29 cellular contexts compared by ENCODE assay signal in genomic region chr3:169602482-169602881, GRCh38.
"Had no signal": no experiment of that assay in that cellular context is flagged by ENCODE, and none has a peak within 500 bp of the region (broad histone marks: within the 10 kb centered on the region; RNA-seq: fewer than 3 reads in every experiment).

No MANE protein-coding gene starts in this region.

- DNase-seq: activated CD4-positive, alpha-beta memory T cell treated with anti-CD3 and anti-CD28 coated beads for 36 hours; activated CD4-positive, alpha-beta T cell treated with anti-CD3 and anti-CD28 coated beads, Interleukin-2, amount 10 ng/mL, durations not matched to agents 7 days and 5 days; activated CD8-positive, alpha-beta memory T cell treated with anti-CD3 and anti-CD28 coated beads for 24 hours; activated effector memory CD4-positive, alpha-beta T cell treated with anti-CD3 and anti-CD28 coated beads, Interleukin-2, amount 50 U/mL, for 16 hours; activated naive CD4-positive, alpha-beta T cell treated with Interleukin-2 at 50 U/mL for 16 hours; activated naive CD8-positive, alpha-beta T cell treated with anti-CD3 and anti-CD28 coated beads, Interleukin-2, amount 50 U/mL, for 24 hours; activated T-cell treated with anti-CD3 and anti-CD28 coated beads, Interleukin-2, amount 50 U/mL, for 4 hours; amniotic stem cell; body of pancreas; central memory CD4-positive, alpha-beta T cell; MG63; MV-4-11; NCI-H1092 treated with DMSO at 0.1 percent for 48 hours; NCI-H1417 treated with DMSO at 0.1 percent for 48 hours; NCI-H1694; NCI-H2029; NCI-H2107; NCI-H345; NCI-H510A; NCI-H526 treated with DMSO at 0.1 percent for 48 hours; NCI-H82; NK-92 treated with Interleukin-12 subunit alpha and Interleukin-12 subunit beta, amount 100 ng/mL, for 24 hours; PC-9; SIG-M5; T-helper 17 cell; T-helper 9 cell had no signal

- H3K27me3 Mint-ChIP-seq: activated naive CD8-positive, alpha-beta T cell treated with anti-CD3 and anti-CD28 coated beads, Interleukin-2, amount 50 U/mL, for 24 hours had no signal

- H3K4me1 Mint-ChIP-seq: activated CD4-positive, alpha-beta T cell treated with anti-CD3 and anti-CD28 coated beads, Interleukin-2, amount 10 ng/mL, durations not matched to agents 7 days and 5 days; activated naive CD8-positive, alpha-beta T cell treated with anti-CD3 and anti-CD28 coated beads, Interleukin-2, amount 50 U/mL, for 24 hours; T-helper 17 cell had no signal

- H3K9me3 ChIP-seq: ascending aorta, body of pancreas, MG63 had no signal

- H3K36me3 ChIP-seq: ascending aorta, MG63 had no signal

- H3K4me3 Mint-ChIP-seq: activated CD4-positive, alpha-beta memory T cell treated with anti-CD3 and anti-CD28 coated beads for 36 hours; activated CD4-positive, alpha-beta T cell treated with anti-CD3 and anti-CD28 coated beads, Interleukin-2, amount 10 ng/mL, durations not matched to agents 7 days and 5 days; activated naive CD8-positive, alpha-beta T cell treated with anti-CD3 and anti-CD28 coated beads, Interleukin-2, amount 50 U/mL, for 24 hours; activated T-cell treated with anti-CD3 and anti-CD28 coated beads, Interleukin-2, amount 50 U/mL, for 4 hours; T-helper 17 cell; WTC11 had no signal

- H3K4me3 ChIP-seq: ascending aorta, body of pancreas, MG63, PC-9 had no signal

- ATAC-seq: activated naive CD4-positive, alpha-beta T cell treated with anti-CD3 and anti-CD28 coated beads, Interleukin-2, amount 50 U/mL, for 72 hours; activated naive CD8-positive, alpha-beta T cell treated with anti-CD3 and anti-CD28 coated beads, Interleukin-2, amount 50 U/mL, for 24 hours; activated T-cell treated with anti-CD3 and anti-CD28 coated beads, Interleukin-2, amount 50 U/mL, for 4 hours; body of pancreas; T-helper 17 cell; WTC11 had no signal

- H3K36me3 Mint-ChIP-seq: activated CD4-positive, alpha-beta memory T cell treated with anti-CD3 and anti-CD28 coated beads for 36 hours; activated naive CD4-positive, alpha-beta T cell treated with anti-CD3 and anti-CD28 coated beads, Interleukin-2, amount 50 U/mL, for 72 hours; WTC11 had no signal

- H3K27ac Mint-ChIP-seq: activated CD4-positive, alpha-beta memory T cell treated with anti-CD3 and anti-CD28 coated beads for 36 hours; activated CD4-positive, alpha-beta T cell treated with anti-CD3 and anti-CD28 coated beads, Interleukin-2, amount 10 ng/mL, durations not matched to agents 7 days and 5 days; activated naive CD4-positive, alpha-beta T cell treated with anti-CD3 and anti-CD28 coated beads, Interleukin-2, amount 50 U/mL, for 72 hours; activated naive CD8-positive, alpha-beta T cell treated with anti-CD3 and anti-CD28 coated beads, Interleukin-2, amount 50 U/mL, for 24 hours; T-helper 17 cell; WTC11 had no signal

- H3K27ac ChIP-seq: ascending aorta, body of pancreas, PC-9 had no signal

- H3K9me3 Mint-ChIP-seq: activated CD4-positive, alpha-beta memory T cell treated with anti-CD3 and anti-CD28 coated beads for 36 hours; activated CD4-positive, alpha-beta T cell treated with anti-CD3 and anti-CD28 coated beads, Interleukin-2, amount 10 ng/mL, durations not matched to agents 7 days and 5 days; activated naive CD4-positive, alpha-beta T cell treated with anti-CD3 and anti-CD28 coated beads, Interleukin-2, amount 50 U/mL, for 72 hours; activated naive CD8-positive, alpha-beta T cell treated with anti-CD3 and anti-CD28 coated beads, Interleukin-2, amount 50 U/mL, for 24 hours; activated T-cell treated with anti-CD3 and anti-CD28 coated beads, Interleukin-2, amount 50 U/mL, for 4 hours; WTC11 had no signal

- H3K4me2 ChIP-seq: PC-9 had no signal

- H3K27me3 ChIP-seq: ascending aorta, body of pancreas had no signal
